8 cellular contexts compared by ENCODE assay signal in the genomic region with DNA sequence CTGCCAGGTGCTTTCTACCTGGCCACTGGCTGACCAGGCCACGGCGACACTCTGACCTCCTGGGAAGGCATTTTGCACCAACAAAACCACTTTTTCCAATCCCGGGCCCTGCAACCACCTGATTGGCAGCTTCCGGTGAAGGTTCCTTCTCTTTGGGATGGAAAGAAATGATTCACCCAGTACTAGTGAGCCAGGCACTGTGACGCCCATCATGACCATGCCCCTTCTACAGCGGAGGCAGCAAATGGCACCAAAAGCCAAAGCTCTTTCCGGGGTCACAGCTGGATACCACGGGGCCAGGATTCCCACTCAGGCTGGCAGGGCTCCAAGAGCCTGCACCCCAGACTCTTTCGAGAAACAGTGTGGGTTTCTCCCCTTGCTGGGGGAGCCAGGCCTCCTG. TPM values are rescaled to one million over a fixed set of nuclear protein-coding genes. Genes with fewer than 3 reads are reported as not detected.
DNase-seq lines count a peak whose midpoint lies in the region; ATAC-seq and TF ChIP-seq lines count a peak whose summit lies in the region.

No MANE protein-coding gene starts in this region.

- TF ChIP-seq CTCF in right atrium auricular region (IDR thresholded peaks at IDR 0.05) (no peak), lower lobe of right lung (IDR thresholded peaks at IDR 0.05) (no peak), upper lobe of left lung (IDR thresholded peaks at IDR 0.05) (no peak), Caco-2 (IDR thresholded peaks at IDR 0.05; ENCODE audit: insufficient read depth in 1 of 2, low read depth in 1 of 2, low read length in 1 of 2, severe bottlenecking in 1 of 2, unreplicated experiment in 1 of 2) (no peak)

- BruUV-seq in Caco-2 (replicated peaks; lab: Mats Ljungman, UMichigan): no TSS peak

- no peak overlapping the region for H3K4me3 ChIP-seq in right atrium auricular region
- H3K4me3 ChIP-seq in lower lobe of right lung: peak overlapping the region; percentile 42
- peak overlapping the region in 1 of 4 donors; percentile 97 for H3K4me3 ChIP-seq in upper lobe of left lung
- no peak overlapping the region for H3K4me3 ChIP-seq in Caco-2 (ENCODE audit: low read depth, low read length)

- H3K27me3 ChIP-seq in right atrium auricular region (no peaks in the 10 kb centered on the region), lower lobe of right lung (ENCODE audit: low read depth) (no peaks in the 10 kb centered on the region), upper lobe of left lung (no peaks in the 10 kb centered on the region), Caco-2 (replicated peaks; ENCODE audit: control insufficient read depth, insufficient read depth, low read length) (no peaks in the 10 kb centered on the region)

- H3K27ac Mint-ChIP-seq in Caco-2 (ENCODE audit: unreplicated experiment): no peak overlapping the region

- CTCF ChIA-PET in Caco-2 (lab: Charles Lee): interaction anchor here (1.3 kb wide), 1 partner anchor 84 kb away, joined by 7 read pairs; no protein-coding TSS in a partner anchor

- no peak for DNase-seq in right atrium auricular region (ENCODE audit: low spot score)
- DNase-seq in Right ventricle myocardium superior: no peak
- no peak for DNase-seq in lower lobe of right lung
- DNase-seq in upper lobe of left lung: no peak
- no peak for DNase-seq in NCI-H524 (lab: John Stamatoyannopoulos, UW)
- no peak for DNase-seq in AG08396 (ENCODE audit: low spot score)
- no peak for DNase-seq in Caco-2

- H3K36me3 Mint-ChIP-seq in Caco-2 (ENCODE audit: insufficient read depth, unreplicated experiment): peaks cover 10% of the 10 kb centered on the region

- 67 to 69% methylated on average over 2 to 9 of the region's 9 CpGs for WGBS in upper lobe of left lung, 2 donors

- no peaks in the 10 kb centered on the region for H3K27me3 Mint-ChIP-seq in Caco-2 (ENCODE audit: insufficient read depth, unreplicated experiment)

- POLR2A ChIA-PET in Caco-2 (lab: Charles Lee): no interaction called here

- intact Hi-C loops in Right ventricle myocardium superior (cut with DNase I): no loop called here
- intact Hi-C loops in lower lobe of right lung (cut with DNase I): no loop called here
- intact Hi-C loops in Caco-2 (cut with micrococcal nuclease; ENCODE audit: unreplicated experiment): no loop called here

- no peaks in the 10 kb centered on the region for H3K9me3 Mint-ChIP-seq in Caco-2 (ENCODE audit: unreplicated experiment)

- no peaks in the 10 kb centered on the region for H3K4me1 Mint-ChIP-seq in Caco-2 (ENCODE audit: low read depth, unreplicated experiment)

- no peak overlapping the region for H3K4me3 Mint-ChIP-seq in Caco-2 (ENCODE audit: unreplicated experiment)

- H3K9me3 ChIP-seq in right atrium auricular region (no peaks in the 10 kb centered on the region), lower lobe of right lung (no peaks in the 10 kb centered on the region), upper lobe of left lung (no peaks in the 10 kb centered on the region), Caco-2 (no peaks in the 10 kb centered on the region)

- TF ChIP-seq POLR2A in upper lobe of left lung (IDR thresholded peaks at IDR 0.05): no peak

- no peak for TF ChIP-seq EP300 in upper lobe of left lung (IDR thresholded peaks at IDR 0.05)

- H3K36me3 ChIP-seq in right atrium auricular region (no peaks in the 10 kb centered on the region), lower lobe of right lung (peaks cover 49% of the 10 kb centered on the region), upper lobe of left lung (peaks cover 0 to 39% (median 24%) of the 10 kb centered on the region in 4 donors), Caco-2 (ENCODE audit: control insufficient read depth, insufficient read depth, low read length) (no peaks in the 10 kb centered on the region)

- H3K27ac ChIP-seq in right atrium auricular region (peak overlapping the region; percentile 71 to 74), angular gyrus (ENCODE audit: low read depth, low read length) (peak overlapping the region; percentile 10), lower lobe of right lung (peak overlapping the region; percentile 86), upper lobe of left lung (peak overlapping the region; percentile 94 to 98 (median 97))

- H3K4me1 ChIP-seq in right atrium auricular region: peaks cover 0 to 84% of the 10 kb centered on the region in 2 donors
- H3K4me1 ChIP-seq in lower lobe of right lung: peaks cover 79% of the 10 kb centered on the region
- H3K4me1 ChIP-seq in upper lobe of left lung: peaks cover 75 to 85% (median 82%) of the 10 kb centered on the region in 4 donors
- peaks cover 12% of the 10 kb centered on the region for H3K4me1 ChIP-seq in Caco-2

- ATAC-seq in Right ventricle myocardium superior (ENCODE audit: poor library complexity): no peak
- no peak for ATAC-seq in lower lobe of right lung
- ATAC-seq in upper lobe of left lung (ENCODE audit: low FRiP score in 2 of 2): no peak

RNA-seq across cellular contexts. Expression of a gene that starts 4.7 kb away (rescaled TPM):
- total RNA-seq in right atrium auricular region (10 to 100 TPM; 14.2 to 39.7 TPM), Right ventricle myocardium superior (16.8 TPM), lower lobe of right lung (91.4 TPM), upper lobe of left lung (100 to 1,000 TPM in 4 of 6 donors, 10 to 100 TPM in 2; 49.6 to 175 (median 110) TPM), Caco-2 (2022) (5.5 and 6.3 TPM in 2 replicates)

RNA-seq across cellular contexts. Expression of a gene that starts 58.3 kb away (rescaled TPM):
- total RNA-seq in right atrium auricular region (10 to 100 TPM; 32.6 to 41.6 TPM), Right ventricle myocardium superior (21.4 TPM), lower lobe of right lung (66.5 TPM), upper lobe of left lung (10 to 100 TPM; 64.1 to 89.1 (median 72.1) TPM), Caco-2 (2022) (76.4 and 81.3 TPM in 2 replicates)

Comparison
In these comparisons a context has a peak if more than half of its experiments do, and no peak if none do; other contexts are left out.
1. H3K27ac ChIP-seq: peak in every context shown above with its lines; median percentile 97 in upper lobe of left lung; 86 in lower lobe of right lung; 72 in right atrium auricular region; 10 in angular gyrus.